ENCODE assay signal across 8 cellular contexts in the genomic region with DNA sequence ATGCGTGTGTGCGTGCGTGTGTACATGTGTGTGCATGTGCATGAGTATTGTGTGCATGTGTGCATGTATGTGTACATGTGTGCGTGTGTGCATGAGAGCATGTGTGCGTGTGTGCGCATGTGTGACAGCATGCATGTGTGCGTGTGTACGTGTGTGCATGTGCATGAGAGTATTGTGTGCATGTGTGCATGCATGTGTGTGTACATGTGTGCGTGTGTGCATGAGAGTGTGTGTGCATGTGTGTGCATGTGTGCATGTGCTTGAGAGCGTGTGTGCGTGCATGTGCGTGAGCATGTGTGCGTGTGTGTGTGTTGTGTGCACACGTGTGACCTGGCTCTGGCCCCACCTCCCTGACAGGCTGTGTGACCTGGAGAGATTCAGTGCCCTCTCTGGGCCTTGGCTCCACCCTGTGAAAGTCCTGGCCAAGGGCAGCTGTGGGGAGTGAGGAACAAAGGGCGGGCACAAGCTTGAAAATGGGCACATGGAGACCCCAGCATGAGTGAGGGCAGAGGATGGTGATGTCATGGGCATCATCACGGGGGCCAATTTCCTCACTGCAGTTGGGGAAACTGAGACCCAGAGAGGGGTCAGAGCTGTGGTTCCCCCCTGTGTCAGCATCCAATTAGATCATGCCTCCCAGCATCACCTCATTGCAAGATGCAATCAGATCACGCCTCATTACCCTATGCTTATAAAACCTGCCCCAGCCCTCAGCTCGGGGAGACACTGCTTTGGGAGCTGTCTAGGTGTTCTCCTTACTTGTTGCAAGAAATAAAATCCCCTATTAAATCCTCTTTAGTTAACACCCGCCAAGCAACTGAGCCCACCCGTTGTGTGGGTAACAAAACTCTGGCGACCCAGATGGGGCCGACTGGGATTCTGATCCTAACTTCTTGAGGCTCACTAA. TPM values are rescaled to one million over a fixed set of nuclear protein-coding genes. Genes with fewer than 3 reads are reported as not detected.
DNase-seq lines count a peak whose midpoint lies in the region; ATAC-seq and TF ChIP-seq lines count a peak whose summit lies in the region.

No MANE protein-coding gene starts in this region.

- intact Hi-C loops in left lung (cut with DNase I) (no loop called here), transverse colon (cut with DNase I; ENCODE audit: low total_unique reads) (no loop called here)

- no peaks in the 10 kb centered on the region for H3K27me3 Mint-ChIP-seq in activated T-cell treated with anti-CD3 and anti-CD28 coated beads, Interleukin-2, amount 50 U/mL, for 4 hours (ENCODE audit: low read depth)
- peaks cover 2% of the 10 kb centered on the region for H3K27me3 Mint-ChIP-seq in T-helper 2 cell treated with Interferon-gamma antibody and Interleukin-4, amounts not matched to agents 5 μg/mL and 100 μg/mL, for 36 hours (ENCODE audit: low read depth)
- H3K27me3 Mint-ChIP-seq in nephron progenitor cell (ENCODE audit: low read depth, poor library complexity) = peaks cover 5% of the 10 kb centered on the region

- H3K9me3 Mint-ChIP-seq in activated T-cell treated with anti-CD3 and anti-CD28 coated beads, Interleukin-2, amount 50 U/mL, for 4 hours = no peaks in the 10 kb centered on the region
- H3K9me3 Mint-ChIP-seq in T-helper 2 cell treated with Interferon-gamma antibody and Interleukin-4, amounts not matched to agents 5 μg/mL and 100 μg/mL, for 36 hours = peaks cover 3% of the 10 kb centered on the region
- H3K9me3 Mint-ChIP-seq in nephron progenitor cell = peaks cover 8% of the 10 kb centered on the region

- peak overlapping the region; percentile 87 for H3K27ac Mint-ChIP-seq in T-helper 2 cell treated with Interferon-gamma antibody and Interleukin-4, amounts not matched to agents 5 μg/mL and 100 μg/mL, for 36 hours
- no peak overlapping the region for H3K27ac Mint-ChIP-seq in nephron progenitor cell

- TF ChIP-seq POLR2A in transverse colon (IDR thresholded peaks at IDR 0.05) = peak; percentile 61

- TF ChIP-seq CTCF in left lung (IDR thresholded peaks at IDR 0.05) = no peak
- TF ChIP-seq CTCF in transverse colon (IDR thresholded peaks at IDR 0.05) = no peak
- TF ChIP-seq CTCF in nephron progenitor cell (IDR thresholded peaks at IDR 0.05) = no peak

- H3K27me3 ChIP-seq in left lung (peaks cover 0 to 47% of the 10 kb centered on the region in 2 donors), transverse colon (no peaks in the 10 kb centered on the region), HAP-1 (ENCODE audit: low read depth) (no peaks in the 10 kb centered on the region)

- no peak for TF ChIP-seq EP300 in transverse colon (IDR thresholded peaks at IDR 0.05; ENCODE audit: low read depth)

- H3K9me3 ChIP-seq in left lung (no peaks in the 10 kb centered on the region), transverse colon (no peaks in the 10 kb centered on the region), HAP-1 (no peaks in the 10 kb centered on the region)

- peak overlapping the region; percentile 84 for H3K4me3 Mint-ChIP-seq in activated T-cell treated with anti-CD3 and anti-CD28 coated beads, Interleukin-2, amount 50 U/mL, for 4 hours
- H3K4me3 Mint-ChIP-seq in T-helper 2 cell treated with Interferon-gamma antibody and Interleukin-4, amounts not matched to agents 5 μg/mL and 100 μg/mL, for 36 hours = peak overlapping the region; percentile 84
- no peak overlapping the region for H3K4me3 Mint-ChIP-seq in nephron progenitor cell

- peaks cover 35% of the 10 kb centered on the region for H3K4me1 Mint-ChIP-seq in activated T-cell treated with anti-CD3 and anti-CD28 coated beads, Interleukin-2, amount 50 U/mL, for 4 hours (ENCODE audit: low read depth)
- H3K4me1 Mint-ChIP-seq in T-helper 2 cell treated with Interferon-gamma antibody and Interleukin-4, amounts not matched to agents 5 μg/mL and 100 μg/mL, for 36 hours (ENCODE audit: low read depth) = peaks cover 24% of the 10 kb centered on the region
- H3K4me1 Mint-ChIP-seq in nephron progenitor cell = peaks cover 21% of the 10 kb centered on the region

- in situ Hi-C loops in transverse colon (cut with MboI; ENCODE audit: low pct_ligation_motif_present in 1 of 4, low pct_unique_long_range_greater_than_20kb in 1 of 4, low sequenced_read_pairs in 3 of 4) (no loop called here), HAP-1 (cut with MboI; ENCODE audit: low sequenced_read_pairs) (no loop called here)

- no peaks in the 10 kb centered on the region for H3K36me3 Mint-ChIP-seq in activated T-cell treated with anti-CD3 and anti-CD28 coated beads, Interleukin-2, amount 50 U/mL, for 4 hours (ENCODE audit: insufficient read depth)
- H3K36me3 Mint-ChIP-seq in T-helper 2 cell treated with Interferon-gamma antibody and Interleukin-4, amounts not matched to agents 5 μg/mL and 100 μg/mL, for 36 hours (ENCODE audit: low read depth) = no peaks in the 10 kb centered on the region
- H3K36me3 Mint-ChIP-seq in nephron progenitor cell (ENCODE audit: low read depth) = no peaks in the 10 kb centered on the region

- peak in 1 of 2 donors; percentile 8 for ATAC-seq in activated T-cell treated with anti-CD3 and anti-CD28 coated beads, Interleukin-2, amount 50 U/mL, for 4 hours
- ATAC-seq in left lung (peak; percentile 21), GM21737 (IDR thresholded peaks at IDR 0.05; ENCODE audit: unreplicated experiment) (no peak)

- H3K27ac ChIP-seq in left lung (peak overlapping the region in 1 of 2 donors; percentile 65), transverse colon (peak overlapping the region; percentile 48 to 79 (median 72))

- H3K4me3 ChIP-seq in left lung = peak overlapping the region; percentile 30 to 42
- H3K4me3 ChIP-seq in transverse colon = peak overlapping the region in 3 of 4 donors; percentile 34 to 47 (median 38)
- no peak overlapping the region for H3K4me3 ChIP-seq in HAP-1

- no peak for DNase-seq in activated T-cell treated with anti-CD3 and anti-CD28 coated beads, Interleukin-2, amount 50 U/mL, for 4 hours
- DNase-seq in activated T-cell treated with anti-CD3 and anti-CD28 coated beads, Interleukin-2, amount 50 U/mL, for 48 hours = no peak
- no peak for DNase-seq in T-helper 2 cell treated with Interferon-gamma antibody and Interleukin-4, amounts not matched to agents 5 μg/mL and 100 μg/mL, for 36 hours (ENCODE audit: low spot score)
- DNase-seq in left lung (peak in 1 of 2 donors; percentile 34), transverse colon (no peak), HAP-1 (ENCODE audit: low spot score in 2 of 2) (no peak), nephron progenitor cell (no peak)

- peaks cover 0 to 16% of the 10 kb centered on the region in 2 donors for H3K4me1 ChIP-seq in left lung
- H3K4me1 ChIP-seq in transverse colon = peaks cover 3 to 22% (median 15%) of the 10 kb centered on the region in 4 donors
- no peaks in the 10 kb centered on the region; the same call in 1 of the 2 replicates for H3K4me1 ChIP-seq in HAP-1

- WGBS in transverse colon (ENCODE audit: low coverage in 1 of 2), 2 donors = 67 to 77% methylated on average over 5 to 22 of the region's 22 CpGs

- no peaks in the 10 kb centered on the region for H3K36me3 ChIP-seq in left lung
- no peaks in the 10 kb centered on the region for H3K36me3 ChIP-seq in transverse colon
- H3K36me3 ChIP-seq in HAP-1 (replicated peaks) = no peaks in the 10 kb centered on the region

RNA-seq across cellular contexts. Expression of a gene that starts 0.6 kb away (rescaled TPM):
- under 1 TPM in 1 of 3 donors, not detected in 2; 0.37 TPM for total RNA-seq in activated T-cell treated with anti-CD3 and anti-CD28 coated beads, Interleukin-2, amount 50 U/mL, for 4 hours
- total RNA-seq in left lung (under 1 TPM; 0.29 to 0.61 TPM), transverse colon (10 to 100 TPM in 3 of 4 donors, 1 to 10 TPM in 1; 4.1 to 29.4 (median 11.8) TPM)

RNA-seq across cellular contexts. Expression of a gene that starts 10.3 kb away (rescaled TPM):
- not detected for total RNA-seq in activated T-cell treated with anti-CD3 and anti-CD28 coated beads, Interleukin-2, amount 50 U/mL, for 4 hours
- total RNA-seq in left lung (not detected), transverse colon (10 to 100 TPM in 2 of 4 donors, 1 to 10 TPM in 1, not detected in 1; 1.3 to 16.5 (median 15.0) TPM)

RNA-seq across cellular contexts. Expression of a gene that starts 20.1 kb away (rescaled TPM):
- 10 to 100 TPM; 10.2 to 14.4 (median 12.6) TPM for total RNA-seq in activated T-cell treated with anti-CD3 and anti-CD28 coated beads, Interleukin-2, amount 50 U/mL, for 4 hours
- total RNA-seq in left lung (10 to 100 TPM; 10.7 to 18.1 TPM), transverse colon (10 to 100 TPM; 21.3 to 68.5 (median 26.9) TPM)

RNA-seq across cellular contexts. Expression of a gene that starts 24.5 kb away (rescaled TPM):
- not detected for total RNA-seq in activated T-cell treated with anti-CD3 and anti-CD28 coated beads, Interleukin-2, amount 50 U/mL, for 4 hours
- total RNA-seq in left lung (under 1 TPM; 0.79 to 0.94 TPM), transverse colon (10 to 100 TPM in 1 of 4 donors, not detected in 3; 13.8 TPM)

RNA-seq across cellular contexts. Expression of a gene that starts 43.2 kb away (rescaled TPM):
- 100 to 1,000 TPM; 338 to 353 (median 350) TPM for total RNA-seq in activated T-cell treated with anti-CD3 and anti-CD28 coated beads, Interleukin-2, amount 50 U/mL, for 4 hours
- 100 to 1,000 TPM; 136 to 155 TPM for total RNA-seq in left lung
- total RNA-seq in transverse colon = 100 to 1,000 TPM; 421 to 762 (median 554) TPM
